Comparison of ENCODE assay signal across 1 cellular context in the genomic region with DNA sequence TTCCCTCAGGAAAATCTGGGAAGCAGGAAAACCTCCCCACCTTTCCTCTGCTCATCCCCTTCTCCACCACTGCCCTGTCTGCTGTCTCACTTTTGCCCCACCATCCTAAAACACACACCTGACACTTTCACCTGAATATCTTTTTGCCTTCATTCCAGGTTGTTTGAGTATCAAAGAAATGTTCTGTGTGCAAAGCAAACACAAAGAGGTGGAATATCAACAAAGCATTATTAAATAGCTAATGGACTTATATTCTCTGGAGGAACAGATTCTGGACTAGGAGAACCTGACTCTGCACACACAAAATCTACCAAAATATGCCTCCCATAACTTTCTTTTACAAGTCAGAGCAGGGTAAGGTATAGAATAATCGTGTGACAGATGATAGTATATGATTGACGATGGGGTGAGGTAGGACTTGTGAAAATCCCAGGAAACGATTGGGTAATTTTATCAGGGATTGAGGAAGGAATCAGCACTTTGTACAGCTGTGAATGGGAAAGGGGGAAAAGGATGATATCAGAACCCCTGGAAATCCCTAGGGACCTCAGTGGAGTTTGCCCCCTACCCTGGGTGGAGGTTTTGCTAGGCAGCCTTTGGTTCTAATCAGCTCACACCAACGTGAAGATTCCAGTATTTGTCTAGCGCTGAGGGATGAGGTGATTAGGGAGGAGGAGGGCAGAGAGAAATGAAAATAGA.
TF ChIP-seq lines count a peak whose summit lies in the region.

No MANE protein-coding gene starts in this region.

TF ChIP-seq in liver, 16 proteins besides CTCF, POLR2A, EP300 and RAD21 (continued from another document):
- TF ChIP-seq HNF4A (conservative IDR thresholded peaks at IDR 0.05) (peak; percentile 21 to 35), JUND (IDR thresholded peaks at IDR 0.05) (no peak), GABPA (IDR thresholded peaks at IDR 0.05 in 1 of 2, conservative IDR thresholded peaks at IDR 0.05 in 1 of 2) (no peak)
- TF ChIP-seq, protein P1, sequence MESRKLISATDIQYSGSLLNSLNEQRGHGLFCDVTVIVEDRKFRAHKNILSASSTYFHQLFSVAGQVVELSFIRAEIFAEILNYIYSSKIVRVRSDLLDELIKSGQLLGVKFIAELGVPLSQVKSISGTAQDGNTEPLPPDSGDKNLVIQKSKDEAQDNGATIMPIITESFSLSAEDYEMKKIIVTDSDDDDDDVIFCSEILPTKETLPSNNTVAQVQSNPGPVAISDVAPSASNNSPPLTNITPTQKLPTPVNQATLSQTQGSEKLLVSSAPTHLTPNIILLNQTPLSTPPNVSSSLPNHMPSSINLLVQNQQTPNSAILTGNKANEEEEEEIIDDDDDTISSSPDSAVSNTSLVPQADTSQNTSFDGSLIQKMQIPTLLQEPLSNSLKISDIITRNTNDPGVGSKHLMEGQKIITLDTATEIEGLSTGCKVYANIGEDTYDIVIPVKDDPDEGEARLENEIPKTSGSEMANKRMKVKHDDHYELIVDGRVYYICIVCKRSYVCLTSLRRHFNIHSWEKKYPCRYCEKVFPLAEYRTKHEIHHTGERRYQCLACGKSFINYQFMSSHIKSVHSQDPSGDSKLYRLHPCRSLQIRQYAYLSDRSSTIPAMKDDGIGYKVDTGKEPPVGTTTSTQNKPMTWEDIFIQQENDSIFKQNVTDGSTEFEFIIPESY (IDR thresholded peaks at IDR 0.05), result no peak
